24 cellular contexts compared by ENCODE assay signal in genomic region chr2:38597115-38597514, GRCh38. TPM values are rescaled to one million over a fixed set of nuclear protein-coding genes. Genes with fewer than 3 reads are reported as not detected.
DNase-seq lines count a peak whose midpoint lies in the region; ATAC-seq and TF ChIP-seq lines count a peak whose summit lies in the region.
"Had no signal": no experiment of that assay in that cellular context is flagged by ENCODE, and none has a peak within 500 bp of the region (broad histone marks: within the 10 kb centered on the region; RNA-seq: fewer than 3 reads in every experiment).

No MANE protein-coding gene starts in this region.

- peaks cover 66% of the 10 kb centered on the region for H3K4me1 Mint-ChIP-seq in activated T-cell treated with anti-CD3 and anti-CD28 coated beads, Interleukin-2, amount 50 U/mL, for 72 hours (ENCODE audit: low read depth)
- peaks cover 69 to 73% (median 69%) of the 10 kb centered on the region in 3 donors for H3K4me1 Mint-ChIP-seq in T-cell
- H3K4me1 Mint-ChIP-seq in effector memory CD8-positive, alpha-beta T cell (ENCODE audit: low read depth in 2 of 2), result peaks cover 42 to 70% of the 10 kb centered on the region in 2 donors

- WGBS in transverse colon (ENCODE audit: low coverage in 1 of 2), 2 donors, result 78 to 81% methylated on average over 5 of the region's 5 CpGs

- in situ Hi-C loops in transverse colon (cut with MboI; ENCODE audit: low pct_ligation_motif_present in 1 of 4, low pct_unique_long_range_greater_than_20kb in 1 of 4, low sequenced_read_pairs in 3 of 4), result loop anchor here in 1 of 4 donors (10.0 kb wide), 1 partner anchor 138 kb away; no protein-coding TSS in a partner anchor

- peaks cover 7 to 85% (median 41%) of the 10 kb centered on the region in 4 donors for H3K4me1 ChIP-seq in transverse colon

- CTCF ChIA-PET in T-cell (lab: Charles Lee), result interaction anchor here (0.7 to 2.7 kb wide), 8 partner anchors 8 to 213 kb away, joined by 3 to 24 read pairs (median 3); no protein-coding TSS in a partner anchor

- no peaks in the 10 kb centered on the region for H3K27me3 ChIP-seq in transverse colon
- H3K27me3 ChIP-seq: body of pancreas, heart right ventricle, left lung had no signal

- H3K4me3 ChIP-seq in transverse colon, result no peak overlapping the region
- H3K4me3 ChIP-seq: body of pancreas, coronary artery, GM12878, heart right ventricle, left lung had no signal

- TF ChIP-seq POLR2A in transverse colon (IDR thresholded peaks at IDR 0.05), result no peak

- no peak for ATAC-seq in activated T-cell treated with anti-CD3 and anti-CD28 coated beads, Interleukin-2, amount 50 U/mL, for 72 hours (replicated peaks in 1 of 2)
- ATAC-seq in T-cell (replicated peaks in 1 of 4), result no peak
- ATAC-seq in effector memory CD8-positive, alpha-beta T cell (replicated peaks), result no peak
- ATAC-seq: activated naive CD8-positive, alpha-beta T cell treated with anti-CD3 and anti-CD28 coated beads, Interleukin-2, amount 50 U/mL, for 24 hours; body of pancreas; GM12878; heart right ventricle; left lung; natural killer cell treated with Interleukin-12 subunit alpha and Interleukin-12 subunit beta and Interleukin-15 and Interleukin-18, amount 100 ng/mL, for 72 hours had no signal

- H3K27ac Mint-ChIP-seq in activated T-cell treated with anti-CD3 and anti-CD28 coated beads, Interleukin-2, amount 50 U/mL, for 72 hours, result peak overlapping the region; percentile 78
- peak overlapping the region; percentile 76 to 89 for H3K27ac Mint-ChIP-seq in T-cell
- H3K27ac Mint-ChIP-seq in effector memory CD8-positive, alpha-beta T cell, result peak overlapping the region; percentile 16 to 96
- H3K27ac Mint-ChIP-seq: activated naive CD8-positive, alpha-beta T cell treated with anti-CD3 and anti-CD28 coated beads, Interleukin-2, amount 50 U/mL, for 24 hours; immature natural killer cell; natural killer cell treated with Interleukin-12 subunit alpha and Interleukin-12 subunit beta and Interleukin-15 and Interleukin-18, amount 100 ng/mL, for 72 hours had no signal

- peaks cover 4 to 7% of the 10 kb centered on the region in 2 donors for H3K36me3 Mint-ChIP-seq in activated T-cell treated with anti-CD3 and anti-CD28 coated beads, Interleukin-2, amount 50 U/mL, for 72 hours (ENCODE audit: insufficient read depth in 2 of 2)
- H3K36me3 Mint-ChIP-seq in T-cell, result no peaks in the 10 kb centered on the region
- H3K36me3 Mint-ChIP-seq in effector memory CD8-positive, alpha-beta T cell (ENCODE audit: insufficient read depth), result peaks cover 35% of the 10 kb centered on the region
- H3K36me3 Mint-ChIP-seq: natural killer cell treated with Interleukin-12 subunit alpha and Interleukin-12 subunit beta and Interleukin-15 and Interleukin-18, amount 100 ng/mL, for 72 hours had no signal

- no peaks in the 10 kb centered on the region for H3K9me3 Mint-ChIP-seq in activated T-cell treated with anti-CD3 and anti-CD28 coated beads, Interleukin-2, amount 50 U/mL, for 72 hours
- H3K9me3 Mint-ChIP-seq in T-cell, result no peaks in the 10 kb centered on the region
- no peaks in the 10 kb centered on the region for H3K9me3 Mint-ChIP-seq in effector memory CD8-positive, alpha-beta T cell
- H3K9me3 Mint-ChIP-seq: activated naive CD8-positive, alpha-beta T cell treated with anti-CD3 and anti-CD28 coated beads, Interleukin-2, amount 50 U/mL, for 24 hours; CD14-positive monocyte; immature natural killer cell; natural killer cell treated with Interleukin-12 subunit alpha and Interleukin-12 subunit beta and Interleukin-15 and Interleukin-18, amount 100 ng/mL, for 72 hours had no signal

- no peaks in the 10 kb centered on the region for H3K36me3 ChIP-seq in transverse colon
- H3K36me3 ChIP-seq: heart right ventricle, left lung had no signal

- POLR2A ChIA-PET in T-cell (lab: Charles Lee), result interaction anchor here (0.6 to 1.1 kb wide), 3 partner anchors 20 to 85 kb away, joined by 3 to 7 read pairs (median 3); no protein-coding TSS in a partner anchor

- intact Hi-C loops in transverse colon (cut with DNase I; ENCODE audit: low total_unique reads), result no loop called here

- no peak for DNase-seq in activated T-cell treated with anti-CD3 and anti-CD28 coated beads, Interleukin-2, amount 50 U/mL, for 72 hours
- no peak for DNase-seq in activated T-cell treated with anti-CD3 and anti-CD28 coated beads, Interleukin-2, amount 50 U/mL, for 1 hour
- DNase-seq in T-cell (no peak), transverse colon (no peak), LoVo (ENCODE audit: low spot score) (no peak), cerebellar cortex (ENCODE audit: low spot score) (no peak), NCI-H82 (lab: John Stamatoyannopoulos, UW) (no peak)
- no peak for DNase-seq in effector memory CD8-positive, alpha-beta T cell
- DNase-seq: activated naive CD8-positive, alpha-beta T cell treated with anti-CD3 and anti-CD28 coated beads, Interleukin-2, amount 50 U/mL, for 24 hours; body of pancreas; heart right ventricle; immature natural killer cell; left lung; midbrain; NCI-H1105 treated with DMSO at 0.1 percent for 48 hours; NCI-H2107; NCI-H524; stimulated activated CD4-positive, alpha-beta T cell treated with anti-CD3 and anti-CD28 coated beads, Interleukin-2, amount 100 ng/mL, for 24 hours; stimulated activated naive CD4-positive, alpha-beta T cell treated with Interleukin-2 at 50 U/mL for 16 hours had no signal

- H3K9me3 ChIP-seq in transverse colon, result no peaks in the 10 kb centered on the region
- H3K9me3 ChIP-seq: body of pancreas, heart right ventricle, left lung had no signal

- H3K4me3 Mint-ChIP-seq in activated T-cell treated with anti-CD3 and anti-CD28 coated beads, Interleukin-2, amount 50 U/mL, for 72 hours, result peak overlapping the region; percentile 92 to 94
- H3K4me3 Mint-ChIP-seq in T-cell, result peak overlapping the region; percentile 78 to 94 (median 88)
- H3K4me3 Mint-ChIP-seq in effector memory CD8-positive, alpha-beta T cell, result peak overlapping the region; percentile 87 to 97
- H3K4me3 Mint-ChIP-seq: activated naive CD8-positive, alpha-beta T cell treated with anti-CD3 and anti-CD28 coated beads, Interleukin-2, amount 50 U/mL, for 24 hours; CD14-positive monocyte; immature natural killer cell; natural killer cell treated with Interleukin-12 subunit alpha and Interleukin-12 subunit beta and Interleukin-15 and Interleukin-18, amount 100 ng/mL, for 72 hours had no signal

- TF ChIP-seq CTCF in transverse colon (IDR thresholded peaks at IDR 0.05), result no peak

- H3K27me3 Mint-ChIP-seq in activated T-cell treated with anti-CD3 and anti-CD28 coated beads, Interleukin-2, amount 50 U/mL, for 72 hours (ENCODE audit: low read depth), result no peaks in the 10 kb centered on the region
- no peaks in the 10 kb centered on the region for H3K27me3 Mint-ChIP-seq in T-cell
- no peaks in the 10 kb centered on the region for H3K27me3 Mint-ChIP-seq in effector memory CD8-positive, alpha-beta T cell
- H3K27me3 Mint-ChIP-seq: activated naive CD8-positive, alpha-beta T cell treated with anti-CD3 and anti-CD28 coated beads, Interleukin-2, amount 50 U/mL, for 24 hours had no signal

- TF ChIP-seq EP300 in transverse colon (IDR thresholded peaks at IDR 0.05; ENCODE audit: low read depth), result no peak

- peak overlapping the region in 3 of 4 donors; percentile 97 to 98 (median 98) for H3K27ac ChIP-seq in transverse colon
- H3K27ac ChIP-seq: body of pancreas, coronary artery, RWPE1 had no signal

RNA-seq across cellular contexts. Expression of gene HNRNPLL, which starts 5.6 kb away (rescaled TPM):
- 10 to 100 TPM; 63.7 to 80.7 TPM for total RNA-seq in activated T-cell treated with anti-CD3 and anti-CD28 coated beads, Interleukin-2, amount 50 U/mL, for 72 hours
- total RNA-seq in T-cell, result 10 to 100 TPM; 28.1 to 69.0 (median 35.2) TPM
- total RNA-seq in transverse colon, result 10 to 100 TPM; 45.2 to 59.7 (median 54.4) TPM
